Comparison of ENCODE assay signal across 7 cellular contexts in the genomic region with DNA sequence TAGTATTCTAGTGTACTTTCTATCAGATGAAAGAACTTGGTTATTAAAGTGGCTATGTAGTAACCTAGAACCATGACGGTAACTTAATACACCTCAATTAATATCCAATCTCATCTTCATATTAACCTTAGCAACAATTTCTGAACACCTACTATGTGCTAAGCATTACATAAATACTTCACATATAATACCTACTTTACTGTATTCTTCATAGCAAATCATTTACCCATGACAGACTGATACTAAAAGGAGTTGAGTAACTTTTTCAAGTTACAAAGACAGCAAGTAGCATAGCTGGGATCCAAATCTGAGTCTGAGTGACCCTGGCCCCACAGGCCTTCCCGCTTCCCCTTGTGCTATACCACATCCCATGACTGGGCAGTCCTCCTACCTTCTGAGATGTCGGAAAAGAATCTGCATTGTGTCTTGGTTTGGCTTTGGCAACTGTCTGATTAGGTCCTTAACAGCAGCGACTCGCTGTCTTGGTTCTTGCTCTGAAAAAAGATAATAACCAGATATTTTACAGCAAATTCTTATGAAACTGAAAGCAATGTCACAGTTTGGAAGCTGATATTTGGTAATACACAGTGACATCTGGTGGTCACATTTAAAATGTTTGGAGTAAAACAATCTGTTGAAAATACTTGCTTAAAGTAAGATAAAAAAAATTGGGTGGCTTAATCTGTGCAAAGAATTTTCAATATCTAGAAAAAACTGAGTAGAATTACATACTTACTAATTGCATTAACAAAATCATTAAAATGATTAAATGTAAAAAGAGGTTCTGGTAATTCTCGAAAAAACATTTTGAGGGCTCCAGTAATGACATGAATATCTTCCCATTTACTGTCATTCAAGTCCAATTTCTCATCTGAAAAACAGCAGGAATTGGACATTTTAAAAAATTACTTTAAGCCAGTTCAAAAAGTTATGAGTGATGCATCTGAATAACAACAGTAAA.
DNase-seq lines count a peak whose midpoint lies in the region; ATAC-seq and TF ChIP-seq lines count a peak whose summit lies in the region.

No MANE protein-coding gene starts in this region.

- peaks cover 6% of the 10 kb centered on the region for H3K4me1 Mint-ChIP-seq in neural progenitor cell

- H3K79me2 ChIP-seq in neural progenitor cell (ENCODE audit: low read depth) = no peaks in the 10 kb centered on the region

- H4K20me1 ChIP-seq in neural progenitor cell (ENCODE audit: low read depth) = no peaks in the 10 kb centered on the region

- H3K9me3 ChIP-seq in neural progenitor cell (ENCODE audit: low read depth) = no peaks in the 10 kb centered on the region

- H3K4me2 ChIP-seq in neural progenitor cell = no peak overlapping the region

- H3K9ac ChIP-seq in neural progenitor cell = no peak overlapping the region

- DNase-seq in DMS53 treated with DMSO at 0.1 percent for 48 hours (lab: John Stamatoyannopoulos, UW; ENCODE audit: unreplicated experiment) (peak; percentile 21), MV-4-11 (lab: John Stamatoyannopoulos, UW) (peak; percentile 59), fibroblast of villous mesenchyme (ENCODE audit: low read depth) (peak; percentile 86), neural progenitor cell (ENCODE audit: low spot score) (peak; percentile 41), 8988T (no peak)
- DNase-seq in activated T-cell treated with anti-CD3 and anti-CD28 coated beads, Interleukin-2, amount 50 U/mL, for 1 hour = peak; percentile 21

- TF ChIP-seq CTCF in fibroblast of villous mesenchyme (IDR thresholded peaks at IDR 0.05; ENCODE audit: insufficient read depth, low read depth, low read length) = peak; percentile 48
- TF ChIP-seq CTCF in neural progenitor cell (IDR thresholded peaks at IDR 0.05) = peak; percentile 75

- H3K36me3 Mint-ChIP-seq in neural progenitor cell = peaks cover 3% of the 10 kb centered on the region

- ATAC-seq in GM19324 (IDR thresholded peaks at IDR 0.05; ENCODE audit: low FRiP score, unreplicated experiment) = peak; percentile 63

- H3K9me3 Mint-ChIP-seq in neural progenitor cell = no peaks in the 10 kb centered on the region

- H3K36me3 ChIP-seq in neural progenitor cell = peaks cover 10% of the 10 kb centered on the region

- H3F3A ChIP-seq in neural progenitor cell (ENCODE audit: low read depth) = peaks cover 10% of the 10 kb centered on the region

- no peak overlapping the region for H3K27ac Mint-ChIP-seq in neural progenitor cell

- H3K4me3 Mint-ChIP-seq in neural progenitor cell = no peak overlapping the region

- peak overlapping the region; percentile 44 for H3K4me3 ChIP-seq in fibroblast of villous mesenchyme (ENCODE audit: low read depth, low read length)
- no peak overlapping the region for H3K4me3 ChIP-seq in neural progenitor cell

- no peak overlapping the region for H3K27ac ChIP-seq in neural progenitor cell

- H3K4me1 ChIP-seq in neural progenitor cell = peaks cover 6% of the 10 kb centered on the region

- H3K27me3 Mint-ChIP-seq in neural progenitor cell (ENCODE audit: insufficient read depth, low read depth) = no peaks in the 10 kb centered on the region

- no peaks in the 10 kb centered on the region for H3K27me3 ChIP-seq in neural progenitor cell

- no peak overlapping the region for H2AFZ ChIP-seq in neural progenitor cell (replicated peaks)
